ENCODE assay signal across 9 cellular contexts in genomic region chr3:41912280-41912679, GRCh38.
"Had no signal": no experiment of that assay in that cellular context is flagged by ENCODE, and none has a peak within 500 bp of the region (broad histone marks: within the 10 kb centered on the region; RNA-seq: fewer than 3 reads in every experiment).

No MANE protein-coding gene starts in this region.

- H2AFZ ChIP-seq: GM23248 had no signal

- H3K4me3 Mint-ChIP-seq: HFFc6 had no signal

- H3K36me3 ChIP-seq: HAP-1 had no signal

- H3K27ac ChIP-seq: GM23248 had no signal

- DNase-seq: GM23248, GOT3, H7, HFFc6, IMR-90, KBM-7 had no signal

- H3K4me1 ChIP-seq: HAP-1 had no signal

- H3K4me3 ChIP-seq: GM23248, HAP-1 had no signal

- H3K9ac ChIP-seq: GM23248 had no signal

- H3K9me3 ChIP-seq: HAP-1 had no signal

- ATAC-seq: HCT116 had no signal

- FAIRE-seq: HTR-8/SVneo had no signal

- H3K27ac Mint-ChIP-seq: HFFc6 had no signal

- H3K9me3 Mint-ChIP-seq: HFFc6 had no signal
